Comparison of ENCODE assay signal across 1 cellular context in genomic region chr13:30108216-30108912, GRCh38.
A peak's percentile ranks its signal among the peaks of the same experiment; 100 is the strongest.
TF ChIP-seq lines count a peak whose summit lies in the region.

No MANE protein-coding gene starts in this region.

TF ChIP-seq in liver, 16 proteins besides CTCF, POLR2A, EP300 and RAD21 (continued from another document):
- TF ChIP-seq REST (IDR thresholded peaks at IDR 0.05) (peak; percentile 87), FOXA1 (IDR thresholded peaks at IDR 0.05) (no peak), HNF4A (conservative IDR thresholded peaks at IDR 0.05) (no peak), SP1 (IDR thresholded peaks at IDR 0.05) (no peak)
